In genomic region chr1:231626535-231626950, GRCh38 we compare ENCODE assay signal across 8 cellular contexts. TPM values are rescaled to one million over a fixed set of nuclear protein-coding genes. Genes with fewer than 3 reads are reported as not detected.
DNase-seq lines count a peak whose midpoint lies in the region; ATAC-seq and TF ChIP-seq lines count a peak whose summit lies in the region.

Gene DISC1, plus strand, starts transcription at chr1:231626790. Its CDS starts 78 bp downstream, at chr1:231626868.

- TF ChIP-seq CTCF in H9 (conservative IDR thresholded peaks at IDR 0.05) (no peak), uterus (IDR thresholded peaks at IDR 0.05) (no peak)

- peak within 1 kb of the TSS; percentile 84 for H4K12ac ChIP-seq in trophoblast cell (ENCODE audit: low read depth, low read length)

- H3K4ac ChIP-seq in H9 (ENCODE audit: low read depth, low read length) (no peak within 1 kb of the TSS), trophoblast cell (ENCODE audit: low read depth, low read length) (peak within 1 kb of the TSS; percentile 48)

- H2AFZ ChIP-seq in H9 (ENCODE audit: low read length) (peak within 1 kb of the TSS; percentile 87), trophoblast cell (ENCODE audit: insufficient read depth, low read length, poor library complexity) (peak within 1 kb of the TSS; percentile 70)

- H3K9ac ChIP-seq in H9 (ENCODE audit: extremely low read depth, insufficient read length, low read length), result no peak within 1 kb of the TSS
- H3K9ac ChIP-seq in trophoblast cell (ENCODE audit: low read length), result peak within 1 kb of the TSS; percentile 61

- peaks cover 6% of the 10 kb centered on the region; the same call in 1 of the 2 replicates for H3K27me3 ChIP-seq in H9 (ENCODE audit: insufficient read depth, low read length)
- H3K27me3 ChIP-seq in trophoblast cell (ENCODE audit: insufficient read depth, low read length), result no peaks in the 10 kb centered on the region
- H3K27me3 ChIP-seq in uterus, result no peaks in the 10 kb centered on the region

- H3K14ac ChIP-seq in H9 (ENCODE audit: insufficient read depth, low read length) (no peak within 1 kb of the TSS; the same call in 1 of the 2 replicates), trophoblast cell (ENCODE audit: low read length) (peak within 1 kb of the TSS; percentile 87)

- H2BK15ac ChIP-seq in H9 (ENCODE audit: low read depth, low read length), result no peak within 1 kb of the TSS

- H4K5ac ChIP-seq in H9 (ENCODE audit: insufficient read length, low read depth, low read length), result no peak within 1 kb of the TSS

- WGBS in H9 (ENCODE audit: extremely low coverage, insufficient read length, low lambda C conversion rate), result no CpG with 5 or more reads among the region's 38 CpGs
- no CpG with 5 or more reads among the region's 38 CpGs for WGBS in trophoblast cell (ENCODE audit: extremely low coverage, insufficient coverage, insufficient read length)

- peak within 1 kb of the TSS; percentile 93 for H3K4me2 ChIP-seq in H9 (ENCODE audit: insufficient read depth, insufficient read length, low read length)
- peak within 1 kb of the TSS; percentile 86 for H3K4me2 ChIP-seq in trophoblast cell (ENCODE audit: low read length)

- no peak within 1 kb of the TSS for H2BK20ac ChIP-seq in H9 (ENCODE audit: low read depth, low read length, poor library complexity, severe bottlenecking)

- H2AK5ac ChIP-seq in H9 (ENCODE audit: insufficient read length, low read length) (no peak within 1 kb of the TSS), trophoblast cell (ENCODE audit: low read length) (no peak within 1 kb of the TSS)

- H3K4me1 ChIP-seq in H9 (ENCODE audit: insufficient read depth, low read length) (no peaks in the 10 kb centered on the region; the same call in 1 of the 2 replicates), trophoblast cell (ENCODE audit: control insufficient read depth in 1 of 2, insufficient read depth in 2 of 2, low read length in 2 of 2) (peaks cover 0 to 5% of the 10 kb centered on the region in 2 experiments), uterus (peaks cover 0 to 9% of the 10 kb centered on the region in 2 donors)

- peaks cover 59% of the 10 kb centered on the region for H3K27me3 Mint-ChIP-seq in H9 (ENCODE audit: low read depth)

- peak within 1 kb of the TSS; percentile 76 to 91 for H3K4me3 Mint-ChIP-seq in H9

- H3K4me3 ChIP-seq in trophoblast cell (ENCODE audit: low read depth, low read length) (peak within 1 kb of the TSS; percentile 81), uterus (peak within 1 kb of the TSS; percentile 72 to 77)

- no peak within 1 kb of the TSS for H3K56ac ChIP-seq in H9 (ENCODE audit: insufficient read length, low read depth, low read length)

- no peak within 1 kb of the TSS for H2BK5ac ChIP-seq in H9 (ENCODE audit: insufficient read length, low read length)
- H2BK5ac ChIP-seq in trophoblast cell (ENCODE audit: low read depth, low read length, poor library complexity), result peak within 1 kb of the TSS; percentile 24

- no peaks in the 10 kb centered on the region for H3K9me3 Mint-ChIP-seq in H9

- no peaks in the 10 kb centered on the region for H3K9me3 ChIP-seq in H9 (ENCODE audit: control insufficient read depth, low read depth, low read length)
- H3K9me3 ChIP-seq in trophoblast cell (ENCODE audit: insufficient read depth, low read depth, low read length), result no peaks in the 10 kb centered on the region
- no peaks in the 10 kb centered on the region for H3K9me3 ChIP-seq in uterus

- H3K36me3 ChIP-seq in trophoblast cell (ENCODE audit: control insufficient read depth in 1 of 2, insufficient read depth in 2 of 2, low read length in 2 of 2) (no peaks in the 10 kb centered on the region), uterus (no peaks in the 10 kb centered on the region)

- H3K36me3 Mint-ChIP-seq in H9 (ENCODE audit: insufficient read depth in 1 of 3, low read depth in 3 of 3), result no peaks in the 10 kb centered on the region

- H3K18ac ChIP-seq in H9 (ENCODE audit: insufficient read length, low read depth, low read length) (no peak within 1 kb of the TSS), trophoblast cell (ENCODE audit: low read length) (peak within 1 kb of the TSS; percentile 81)

- no peaks in the 10 kb centered on the region for H3K79me1 ChIP-seq in H9 (ENCODE audit: insufficient read depth, low read depth, low read length, poor library complexity, severe bottlenecking)
- peaks cover 6% of the 10 kb centered on the region for H3K79me1 ChIP-seq in trophoblast cell (ENCODE audit: low read length)

- H3K23ac ChIP-seq in H9 (ENCODE audit: insufficient read length, low read depth, low read length) (no peak within 1 kb of the TSS), trophoblast cell (ENCODE audit: low read length) (no peak within 1 kb of the TSS)

- TF ChIP-seq POLR2A in uterus (IDR thresholded peaks at IDR 0.05), result peak in 1 of 2 donors; percentile 46

- H3K79me2 ChIP-seq in H9 (ENCODE audit: insufficient read depth, low read length) (no peaks in the 10 kb centered on the region), trophoblast cell (ENCODE audit: control insufficient read depth, insufficient read depth, low read length, poor library complexity) (peaks cover 5% of the 10 kb centered on the region)

- no peak within 1 kb of the TSS for H2BK120ac ChIP-seq in H9 (ENCODE audit: low read depth, low read length, poor library complexity, severe bottlenecking)
- peak within 1 kb of the TSS; percentile 58 for H2BK120ac ChIP-seq in trophoblast cell (ENCODE audit: insufficient read depth, low read length, poor library complexity)

- peak within 1 kb of the TSS in 2 of 3 experiments; percentile 2 to 46; a peak in 3 of 7 replicates for H3K27ac Mint-ChIP-seq in H9

- peaks cover 10 to 12% of the 10 kb centered on the region in 2 experiments for H3K4me1 Mint-ChIP-seq in H9

- intact Hi-C loops in left cardiac atrium (cut with DNase I) (loop anchor here in 1 of 2 donors (10.0 kb wide), 1 partner anchor 178 kb away; no protein-coding TSS in a partner anchor), uterus (cut with DNase I; ENCODE audit: low total_unique reads) (no loop called here)

- peak; percentile 90 to 95 for ATAC-seq in left cardiac atrium

- no peak within 1 kb of the TSS for H4K91ac ChIP-seq in H9 (ENCODE audit: insufficient read length, low read depth, low read length)
- peak within 1 kb of the TSS; percentile 84 for H4K91ac ChIP-seq in trophoblast cell (ENCODE audit: low read depth, low read length)

- H4K20me1 ChIP-seq in H9 (ENCODE audit: control insufficient read depth, insufficient read depth, insufficient read length), result no peaks in the 10 kb centered on the region

- no peak within 1 kb of the TSS for H3T11ph ChIP-seq in H9 (ENCODE audit: low read length)

- H3K27ac ChIP-seq in H9 (ENCODE audit: insufficient read length, low read depth, low read length), result no peak within 1 kb of the TSS
- H3K27ac ChIP-seq in trophoblast cell (ENCODE audit: low read depth, low read length), result no peak within 1 kb of the TSS
- peak within 1 kb of the TSS; percentile 84 to 87 for H3K27ac ChIP-seq in uterus

- peaks cover 15% of the 10 kb centered on the region for H3K23me2 ChIP-seq in H9 (ENCODE audit: insufficient read length, low read depth, low read length, poor library complexity, severe bottlenecking)

- H2BK12ac ChIP-seq in H9 (ENCODE audit: insufficient read length, low read depth, low read length) (no peak within 1 kb of the TSS), trophoblast cell (ENCODE audit: low read length) (peak within 1 kb of the TSS; percentile 55)

- DNase-seq in DMS153 treated with DMSO at 0.1 percent for 48 hours (lab: John Stamatoyannopoulos, UW; ENCODE audit: unreplicated experiment) (peak; percentile 69), H9 (peak; percentile 94), NCI-H1048 (lab: John Stamatoyannopoulos, UW) (peak; percentile 74), SW 1271 (lab: John Stamatoyannopoulos, UW) (peak; percentile 30 to 54), anterior cingulate cortex (lab: John Stamatoyannopoulos, UW) (peak in 50 of 58 donors; percentile 18 to 92 (median 60)), left cardiac atrium (peak; percentile 91), trophoblast cell (peak; percentile 65 to 81), uterus (peak; percentile 81 to 84)

- H4K8ac ChIP-seq in H9 (replicated peaks; ENCODE audit: insufficient read length, low read depth, low read length) (no peak within 1 kb of the TSS), trophoblast cell (ENCODE audit: low read depth, low read length) (peak within 1 kb of the TSS; percentile 82)

RNA-seq across cellular contexts. Expression of gene DISC1, which starts in this region (rescaled TPM):
- 2.1 and 2.5 TPM in 2 replicates for total RNA-seq in H9 (2021)
- total RNA-seq in left cardiac atrium, result 1 to 10 TPM; 5.0 to 5.4 TPM
- polyA plus RNA-seq in trophoblast cell (2013), result 1.8 and 2.0 TPM in 2 replicates
- 10 to 100 TPM in 3 of 4 donors, 1 to 10 TPM in 1; 7.1 to 33.4 (median 14.9) TPM for total RNA-seq in uterus

Comparison
In these comparisons a context has a peak if more than half of its experiments do, and no peak if none do; other contexts are left out.
1. DNase-seq: peak in every context shown above with its lines; median percentile 94 in H9; 91 in left cardiac atrium; 82 in uterus; 74 in NCI-H1048; 73 in trophoblast cell; 69 in DMS153 treated with DMSO at 0.1 percent for 48 hours; 60 in anterior cingulate cortex; 42 in SW 1271.
2. H3K27ac ChIP-seq: peak in uterus (2 of 2); none in H9 (single experiment) and trophoblast cell (single experiment).